In genomic region chr1:55412060-55412459, GRCh38 we compare ENCODE assay signal across 3 cellular contexts.
"Had no signal": no experiment of that assay in that cellular context is flagged by ENCODE, and none has a peak within 500 bp of the region (broad histone marks: within the 10 kb centered on the region; RNA-seq: fewer than 3 reads in every experiment).

No MANE protein-coding gene starts in this region.

- DNase-seq: GDM1, GF-D8 had no signal

- ATAC-seq: GM12878 had no signal

- H3K4me3 ChIP-seq: GM12878 had no signal
